12 cellular contexts compared by ENCODE assay signal in genomic region chr15:64137226-64137833, GRCh38. TPM values are rescaled to one million over a fixed set of nuclear protein-coding genes. Genes with fewer than 3 reads are reported as not detected.
DNase-seq lines count a peak whose midpoint lies in the region; ATAC-seq, FAIRE-seq and TF ChIP-seq lines count a peak whose summit lies in the region.
"Had no signal": no experiment of that assay in that cellular context is flagged by ENCODE, and none has a peak within 500 bp of the region (broad histone marks: within the 10 kb centered on the region; RNA-seq: fewer than 3 reads in every experiment).

No MANE protein-coding gene starts in this region.

- no peaks in the 10 kb centered on the region for H3K27me3 Mint-ChIP-seq in activated naive CD8-positive, alpha-beta T cell treated with anti-CD3 and anti-CD28 coated beads, Interleukin-2, amount 10 ng/mL, durations not matched to agents 7 days and 5 days
- H3K27me3 Mint-ChIP-seq in activated naive CD8-positive, alpha-beta T cell treated with anti-CD3 and anti-CD28 coated beads for 36 hours, result no peaks in the 10 kb centered on the region

- peak; percentile 29 for ATAC-seq in activated naive CD8-positive, alpha-beta T cell treated with anti-CD3 and anti-CD28 coated beads, Interleukin-2, amount 10 ng/mL, durations not matched to agents 7 days and 5 days (ENCODE audit: low read depth)
- ATAC-seq in K562 (peak; percentile 27; the same call in 2 of the 3 replicates), left lobe of liver (peak; percentile 59), upper lobe of right lung (peak; percentile 7)

- H4K20me1 ChIP-seq in K562 (replicated peaks; ENCODE audit: control insufficient read depth, insufficient read depth, low read length) (peaks cover 10% of the 10 kb centered on the region; the same call in 1 of the 2 replicates), mammary epithelial cell (ENCODE audit: insufficient read depth, low read length) (no peaks in the 10 kb centered on the region)

- FAIRE-seq in K562 (lab: Jason Lieb, UNC), result no peak

- no peaks in the 10 kb centered on the region for H3K9me3 Mint-ChIP-seq in activated naive CD8-positive, alpha-beta T cell treated with anti-CD3 and anti-CD28 coated beads, Interleukin-2, amount 10 ng/mL, durations not matched to agents 7 days and 5 days
- no peaks in the 10 kb centered on the region for H3K9me3 Mint-ChIP-seq in activated naive CD8-positive, alpha-beta T cell treated with anti-CD3 and anti-CD28 coated beads for 36 hours

- BruUV-seq in K562 (replicated peaks; lab: Mats Ljungman, UMichigan), result no TSS peak
- no TSS peak for BruUV-seq in mammary epithelial cell (replicated peaks; lab: Mats Ljungman, UMichigan)

- intact Hi-C loops in K562 (cut with micrococcal nuclease) (no loop called here), upper lobe of right lung (cut with DNase I) (no loop called here), mammary epithelial cell (cut with micrococcal nuclease) (no loop called here)

- no peak for TF ChIP-seq POLR2A in K562 (conservative IDR thresholded peaks at IDR 0.05)

- dilution Hi-C loops in mammary epithelial cell (cut with HindIII; ENCODE audit: low sequenced_read_pairs), result no loop called here

- CTCF ChIA-PET in K562 (lab: Yijun Ruan, JAX; ENCODE audit: low intra/inter-chr PET ratio), result no interaction called here
- CTCF ChIA-PET in mammary epithelial cell (lab: Charles Lee; ENCODE audit: low non-redundant PET), result no interaction called here

- no peak overlapping the region for H3K4me2 ChIP-seq in K562 (ENCODE audit: insufficient read depth, low read length)
- no peak overlapping the region for H3K4me2 ChIP-seq in mammary epithelial cell (ENCODE audit: insufficient read depth, low read depth, low read length)
- H3K4me2 ChIP-seq: KMS-11 had no signal

- H3K4me3 Mint-ChIP-seq in activated naive CD8-positive, alpha-beta T cell treated with anti-CD3 and anti-CD28 coated beads, Interleukin-2, amount 10 ng/mL, durations not matched to agents 7 days and 5 days, result no peak overlapping the region
- no peak overlapping the region for H3K4me3 Mint-ChIP-seq in activated naive CD8-positive, alpha-beta T cell treated with anti-CD3 and anti-CD28 coated beads for 36 hours

- peaks cover 13% of the 10 kb centered on the region for H3K36me3 Mint-ChIP-seq in activated naive CD8-positive, alpha-beta T cell treated with anti-CD3 and anti-CD28 coated beads, Interleukin-2, amount 10 ng/mL, durations not matched to agents 7 days and 5 days
- peaks cover 12% of the 10 kb centered on the region for H3K36me3 Mint-ChIP-seq in activated naive CD8-positive, alpha-beta T cell treated with anti-CD3 and anti-CD28 coated beads for 36 hours

- no peak for TF ChIP-seq RAD21 in K562 (CRISPR knock-in tag; conservative IDR thresholded peaks at IDR 0.05 in 1 of 2, IDR thresholded peaks at IDR 0.05 in 1 of 2)

- H3K36me3 ChIP-seq in K562 (ENCODE audit: control insufficient read depth, insufficient read depth, low read length), result peaks cover 67% of the 10 kb centered on the region
- peaks cover 83% of the 10 kb centered on the region for H3K36me3 ChIP-seq in upper lobe of right lung
- H3K36me3 ChIP-seq in mammary epithelial cell (ENCODE audit: insufficient read depth, low read length), result peaks cover 20% of the 10 kb centered on the region

- 83% methylated on average over 8 of the region's 8 CpGs for WGBS in K562 (ENCODE audit: insufficient coverage, low coverage, missing lambda C conversion rate)
- WGBS in mammary epithelial cell (ENCODE audit: low coverage, missing lambda C conversion rate), result 93% methylated on average over 7 of the region's 8 CpGs

- no peaks in the 10 kb centered on the region for H3K27me3 ChIP-seq in K562 (ENCODE audit: control insufficient read depth in 2 of 2, insufficient read depth in 2 of 2, low read length in 2 of 2)
- no peaks in the 10 kb centered on the region for H3K27me3 ChIP-seq in upper lobe of right lung
- H3K27me3 ChIP-seq in mammary epithelial cell (ENCODE audit: insufficient read depth, low read length), result no peaks in the 10 kb centered on the region
- H3K27me3 ChIP-seq: SJSA1 had no signal

- no peak for TF ChIP-seq EP300 in K562 (IDR thresholded peaks at IDR 0.05; ENCODE audit: low read length)

- H3K4me1 Mint-ChIP-seq in activated naive CD8-positive, alpha-beta T cell treated with anti-CD3 and anti-CD28 coated beads, Interleukin-2, amount 10 ng/mL, durations not matched to agents 7 days and 5 days, result no peaks in the 10 kb centered on the region
- H3K4me1 Mint-ChIP-seq in activated naive CD8-positive, alpha-beta T cell treated with anti-CD3 and anti-CD28 coated beads for 36 hours, result no peaks in the 10 kb centered on the region

- no peaks in the 10 kb centered on the region for H3K9me1 ChIP-seq in K562 (ENCODE audit: control insufficient read depth, insufficient read depth, low read length)

- H3K9me3 ChIP-seq in K562 (replicated peaks; ENCODE audit: control insufficient read depth, insufficient read depth, low read depth, low read length) (no peaks in the 10 kb centered on the region), upper lobe of right lung (no peaks in the 10 kb centered on the region), mammary epithelial cell (replicated peaks; ENCODE audit: insufficient read depth, low read length) (no peaks in the 10 kb centered on the region)
- H3K9me3 ChIP-seq: SJSA1 had no signal

- H3K9ac ChIP-seq in K562 (ENCODE audit: insufficient read depth in 1 of 2, low read depth in 2 of 2, low read length in 2 of 2), result peak overlapping the region in 1 of 2 experiments; percentile 54; a peak in 2 of 4 replicates
- H3K9ac ChIP-seq in mammary epithelial cell (ENCODE audit: insufficient read depth, low read length), result no peak overlapping the region
- H3K9ac ChIP-seq: KMS-11 had no signal

- H3K79me2 ChIP-seq in K562 (ENCODE audit: control insufficient read depth, insufficient read depth, low read length), result no peaks in the 10 kb centered on the region
- no peaks in the 10 kb centered on the region for H3K79me2 ChIP-seq in mammary epithelial cell (ENCODE audit: insufficient read depth, low read length)

- no peak for DNase-seq in activated naive CD8-positive, alpha-beta T cell treated with anti-CD3 and anti-CD28 coated beads, Interleukin-2, amount 10 ng/mL, durations not matched to agents 7 days and 5 days
- DNase-seq in activated naive CD8-positive, alpha-beta T cell treated with anti-CD3 and anti-CD28 coated beads for 36 hours, result no peak
- no peak for DNase-seq in K562 (ENCODE audit: extremely low read depth in 1 of 4, low spot score in 3 of 4)
- no peak for DNase-seq in left lobe of liver (ENCODE audit: low spot score)
- DNase-seq in upper lobe of right lung, result no peak
- no peak for DNase-seq in NCI-H524 treated with DMSO at 0.1 percent for 48 hours (lab: John Stamatoyannopoulos, UW)
- DNase-seq in mammary epithelial cell, result no peak
- no peak for DNase-seq in KBM-7
- DNase-seq: activated CD4-positive, alpha-beta T cell treated with anti-CD3 and anti-CD28 coated beads for 1 hour; stimulated activated CD4-positive, alpha-beta T cell treated with anti-CD3 and anti-CD28 coated beads, Interleukin-12 subunit alpha, Interleukin-12 subunit beta, amount 100 ng/mL, for 4 hours had no signal

- H3K4me3 ChIP-seq in K562 (no peak overlapping the region), upper lobe of right lung (no peak overlapping the region), mammary epithelial cell (replicated peaks in 1 of 3; ENCODE audit: insufficient read depth in 1 of 3, low read depth in 2 of 3, low read length in 3 of 3) (no peak overlapping the region)
- H3K4me3 ChIP-seq: SJSA1 had no signal

- H3K27ac ChIP-seq in K562 (ENCODE audit: extremely low read depth, low read depth, low read length), result no peak overlapping the region
- H3K27ac ChIP-seq in upper lobe of right lung, result no peak overlapping the region
- no peak overlapping the region for H3K27ac ChIP-seq in mammary epithelial cell (ENCODE audit: insufficient read depth, low read depth, low read length)
- H3K27ac ChIP-seq: KMS-11, SJSA1 had no signal

- in situ Hi-C loops in K562 (cut with MboI), result no loop called here
- in situ Hi-C loops in mammary epithelial cell (cut with MboI; ENCODE audit: low sequenced_read_pairs in 2 of 2), result no loop called here
- in situ Hi-C loops in KBM-7 (cut with MboI; ENCODE audit: low pct_unique_long_range_greater_than_20kb, low sequenced_read_pairs), result no loop called here

- POLR2A ChIA-PET in activated naive CD8-positive, alpha-beta T cell treated with anti-CD3 and anti-CD28 coated beads, Interleukin-2, amount 10 ng/mL, durations not matched to agents 7 days and 5 days (lab: Charles Lee), result no interaction called here
- POLR2A ChIA-PET in K562 (lab: Yijun Ruan, JAX), result interaction anchor here (0.8 kb wide), 1 partner anchor 10 kb away, joined by 4 read pairs; no protein-coding TSS in a partner anchor

- H2AFZ ChIP-seq in K562 (ENCODE audit: low read depth, low read length), result no peak overlapping the region
- H2AFZ ChIP-seq in mammary epithelial cell (ENCODE audit: low read depth, low read length), result no peak overlapping the region

- TF ChIP-seq CTCF in K562 (IDR thresholded peaks at IDR 0.05 in 2 of 3, conservative IDR thresholded peaks at IDR 0.05 in 1 of 3; ENCODE audit: insufficient read depth in 2 of 3, low read depth in 1 of 3, low read length in 3 of 3), result peak in 1 of 3 experiments; percentile 30; a peak in 2 of 6 replicates
- TF ChIP-seq CTCF in upper lobe of right lung (IDR thresholded peaks at IDR 0.05), result no peak
- no peak for TF ChIP-seq CTCF in mammary epithelial cell (conservative IDR thresholded peaks at IDR 0.05 in 1 of 2, IDR thresholded peaks at IDR 0.05 in 1 of 2; ENCODE audit: extremely low read depth in 1 of 2, insufficient read depth in 1 of 2, low read depth in 1 of 2, low read length in 2 of 2)

- H3K4me1 ChIP-seq in K562 (replicated peaks in 1 of 2; ENCODE audit: control insufficient read depth in 2 of 2, insufficient read depth in 2 of 2, low read length in 2 of 2), result peaks cover 5 to 18% of the 10 kb centered on the region in 2 experiments; a peak in 4 of 5 replicates
- peaks cover 11% of the 10 kb centered on the region for H3K4me1 ChIP-seq in upper lobe of right lung
- no peaks in the 10 kb centered on the region for H3K4me1 ChIP-seq in mammary epithelial cell (ENCODE audit: insufficient read depth, low read length)
- H3K4me1 ChIP-seq: SJSA1 had no signal

- no peak overlapping the region for H3K27ac Mint-ChIP-seq in activated naive CD8-positive, alpha-beta T cell treated with anti-CD3 and anti-CD28 coated beads, Interleukin-2, amount 10 ng/mL, durations not matched to agents 7 days and 5 days
- H3K27ac Mint-ChIP-seq in activated naive CD8-positive, alpha-beta T cell treated with anti-CD3 and anti-CD28 coated beads for 36 hours, result no peak overlapping the region

RNA-seq across cellular contexts. Expression of gene SNX22, which starts 14.2 kb away (rescaled TPM):
- 1 to 10 TPM in 1 of 2 experiments, under 1 TPM in 1; 0.80 to 1.1 TPM for total RNA-seq in activated naive CD8-positive, alpha-beta T cell treated with anti-CD3 and anti-CD28 coated beads, Interleukin-2, amount 10 ng/mL, durations not matched to agents 7 days and 5 days
- total RNA-seq in activated naive CD8-positive, alpha-beta T cell treated with anti-CD3 and anti-CD28 coated beads for 36 hours, result under 1 TPM; 0.42 to 0.74 TPM
- 2.8 and 8.7 TPM in 2 replicates for total RNA-seq in K562 (2011; cell fraction: chromatin; rRNA removed; ENCODE audit: low replicate concordance)
- 8.5 and 10.3 TPM in 2 replicates for total RNA-seq in K562 (2011; cell fraction: nucleolus; rRNA removed)
- 4.7 and 5.8 TPM in 2 replicates for total RNA-seq in K562 (2011; cell fraction: nucleoplasm; rRNA removed)
- 2.1 and 2.3 TPM in 2 replicates for total RNA-seq in K562 (2014; rRNA removed)
- total RNA-seq in K562 (2014; rRNA removed; fragmentation: Illumina TruSeq; extraction: Trizol), result 0.99 and 1.2 TPM in 2 replicates
- 1.1 and 1.2 TPM in 2 replicates for total RNA-seq in K562 (2015; rRNA removed; fragmentation: Illumina TruSeq; extraction: Trizol)
- total RNA-seq in K562 (2021), result 1.8 and 3.0 TPM in 2 replicates
- polyA plus RNA-seq in K562 (2011; rRNA removed), result 0.89 and 0.91 TPM in 2 replicates
- 0.52 and 2.0 TPM in 2 replicates for polyA plus RNA-seq in K562 (2011; cell fraction: cytosol; rRNA removed)
- polyA plus RNA-seq in K562 (2011; cell fraction: nucleus; rRNA removed), result 4.2 and 8.3 TPM in 2 replicates
- polyA plus RNA-seq in K562 (2012), result 2.1 and 2.4 TPM in 2 replicates
- 0.98 and 1.3 TPM in 2 replicates for polyA plus RNA-seq in K562 (2014; fragmentation: Illumina TruSeq; extraction: Trizol)
- polyA plus RNA-seq in K562 (2014; fragmentation: Nextera tagmentation; extraction: Ambion mirVana), result 1 to 10 TPM; 2.0 TPM
- polyA plus RNA-seq in K562 (2014; rRNA removed), result 1.7 and 2.0 TPM in 2 replicates
- polyA minus RNA-seq in K562 (2011; rRNA and poly(A)+ RNA removed), result 0.84 and 1.3 TPM in 2 replicates
- polyA minus RNA-seq in K562 (2011; cell fraction: cytosol; rRNA and poly(A)+ RNA removed), result 0.67 and 0.73 TPM in 2 replicates
- 4.8 and 5.0 TPM in 2 replicates for polyA minus RNA-seq in K562 (2011; cell fraction: nucleus; rRNA and poly(A)+ RNA removed)
- 1.2 TPM for total RNA-seq in left lobe of liver
- 28.3 TPM for total RNA-seq in upper lobe of right lung
- total RNA-seq in mammary epithelial cell, result under 1 TPM; 0.17 to 0.31 TPM
- polyA plus RNA-seq in mammary epithelial cell, result 0.05 TPM
- not detected for polyA minus RNA-seq in mammary epithelial cell

RNA-seq across cellular contexts. Expression of gene PPIB, which starts 25.5 kb away (rescaled TPM):
- total RNA-seq in activated naive CD8-positive, alpha-beta T cell treated with anti-CD3 and anti-CD28 coated beads, Interleukin-2, amount 10 ng/mL, durations not matched to agents 7 days and 5 days, result 100 to 1,000 TPM; 225 to 227 TPM
- total RNA-seq in activated naive CD8-positive, alpha-beta T cell treated with anti-CD3 and anti-CD28 coated beads for 36 hours, result 100 to 1,000 TPM; 315 to 318 TPM
- 284 and 466 TPM in 2 replicates for total RNA-seq in K562 (2011; cell fraction: chromatin; rRNA removed; ENCODE audit: low replicate concordance)
- total RNA-seq in K562 (2011; cell fraction: nucleolus; rRNA removed), result 746 and 824 TPM in 2 replicates
- 510 and 682 TPM in 2 replicates for total RNA-seq in K562 (2011; cell fraction: nucleoplasm; rRNA removed)
- total RNA-seq in K562 (2014; rRNA removed), result 381 and 402 TPM in 2 replicates
- 258 and 306 TPM in 2 replicates for total RNA-seq in K562 (2014; rRNA removed; fragmentation: Illumina TruSeq; extraction: Trizol)
- total RNA-seq in K562 (2015; rRNA removed; fragmentation: Illumina TruSeq; extraction: Trizol), result 403 and 418 TPM in 2 replicates
- 374 and 413 TPM in 2 replicates for total RNA-seq in K562 (2021)
- polyA plus RNA-seq in K562 (2011; rRNA removed), result 410 and 460 TPM in 2 replicates
- polyA plus RNA-seq in K562 (2011; cell fraction: cytosol; rRNA removed), result 455 and 489 TPM in 2 replicates
- 136 and 186 TPM in 2 replicates for polyA plus RNA-seq in K562 (2011; cell fraction: nucleus; rRNA removed)
- 450 and 660 TPM in 2 replicates for polyA plus RNA-seq in K562 (2012)
- polyA plus RNA-seq in K562 (2014; fragmentation: Illumina TruSeq; extraction: Trizol), result 535 and 580 TPM in 2 replicates
- 100 to 1,000 TPM; 652 to 746 TPM for polyA plus RNA-seq in K562 (2014; fragmentation: Nextera tagmentation; extraction: Ambion mirVana)
- 419 and 439 TPM in 2 replicates for polyA plus RNA-seq in K562 (2014; rRNA removed)
- 325 and 372 TPM in 2 replicates for polyA minus RNA-seq in K562 (2011; rRNA and poly(A)+ RNA removed)
- 155 and 164 TPM in 2 replicates for polyA minus RNA-seq in K562 (2011; cell fraction: cytosol; rRNA and poly(A)+ RNA removed)
- 27.5 and 54.3 TPM in 2 replicates for polyA minus RNA-seq in K562 (2011; cell fraction: nucleus; rRNA and poly(A)+ RNA removed)
- total RNA-seq in left lobe of liver, result 474 TPM
- 389 TPM for total RNA-seq in upper lobe of right lung
- total RNA-seq in mammary epithelial cell, result 100 to 1,000 TPM; 360 to 523 TPM
- 724 TPM for polyA plus RNA-seq in mammary epithelial cell
- 421 TPM for polyA minus RNA-seq in mammary epithelial cell

RNA-seq across cellular contexts. Expression of gene SNX1, which starts 41.5 kb away (rescaled TPM):
- 100 to 1,000 TPM; 119 to 126 TPM for total RNA-seq in activated naive CD8-positive, alpha-beta T cell treated with anti-CD3 and anti-CD28 coated beads, Interleukin-2, amount 10 ng/mL, durations not matched to agents 7 days and 5 days
- total RNA-seq in activated naive CD8-positive, alpha-beta T cell treated with anti-CD3 and anti-CD28 coated beads for 36 hours, result 10 to 100 TPM; 79.8 to 88.6 TPM
- 111 and 159 TPM in 2 replicates for total RNA-seq in K562 (2011; cell fraction: chromatin; rRNA removed; ENCODE audit: low replicate concordance)
- 71.4 and 72.4 TPM in 2 replicates for total RNA-seq in K562 (2011; cell fraction: nucleolus; rRNA removed)
- 79.0 and 93.2 TPM in 2 replicates for total RNA-seq in K562 (2011; cell fraction: nucleoplasm; rRNA removed)
- total RNA-seq in K562 (2014; rRNA removed) (29.0 and 41.7 TPM in 2 replicates), K562 (2014; rRNA removed; fragmentation: Illumina TruSeq; extraction: Trizol) (51.0 and 56.4 TPM in 2 replicates), K562 (2015; rRNA removed; fragmentation: Illumina TruSeq; extraction: Trizol) (57.5 and 59.9 TPM in 2 replicates), K562 (2021) (94.0 and 105 TPM in 2 replicates), left lobe of liver (66.2 TPM), upper lobe of right lung (162 TPM), mammary epithelial cell (100 to 1,000 TPM in 1 of 2 donors, 10 to 100 TPM in 1; 42.5 to 100 TPM)
- polyA plus RNA-seq in K562 (2011; rRNA removed) (68.8 and 76.2 TPM in 2 replicates), K562 (2014; fragmentation: Illumina TruSeq; extraction: Trizol) (81.8 and 87.8 TPM in 2 replicates), K562 (2014; fragmentation: Nextera tagmentation; extraction: Ambion mirVana) (10 to 100 TPM; 11.0 to 18.6 TPM), K562 (2014; rRNA removed) (84.5 and 91.6 TPM in 2 replicates), mammary epithelial cell (75.5 TPM)
- 46.1 and 50.8 TPM in 2 replicates for polyA plus RNA-seq in K562 (2011; cell fraction: cytosol; rRNA removed)
- 87.7 and 120 TPM in 2 replicates for polyA plus RNA-seq in K562 (2011; cell fraction: nucleus; rRNA removed)
- polyA plus RNA-seq in K562 (2012), result 55.3 and 59.0 TPM in 2 replicates
- polyA minus RNA-seq in K562 (2011; rRNA and poly(A)+ RNA removed), result 54.5 and 59.3 TPM in 2 replicates
- polyA minus RNA-seq in K562 (2011; cell fraction: cytosol; rRNA and poly(A)+ RNA removed), result 26.2 and 36.9 TPM in 2 replicates
- polyA minus RNA-seq in K562 (2011; cell fraction: nucleus; rRNA and poly(A)+ RNA removed), result 29.8 and 37.3 TPM in 2 replicates
- 35.7 TPM for polyA minus RNA-seq in mammary epithelial cell

RNA-seq across cellular contexts. Expression of gene CIAO2A, which starts 43.7 kb away (rescaled TPM):
- total RNA-seq in activated naive CD8-positive, alpha-beta T cell treated with anti-CD3 and anti-CD28 coated beads, Interleukin-2, amount 10 ng/mL, durations not matched to agents 7 days and 5 days, result 10 to 100 TPM; 57.6 to 61.5 TPM
- 10 to 100 TPM; 95.2 to 99.2 TPM for total RNA-seq in activated naive CD8-positive, alpha-beta T cell treated with anti-CD3 and anti-CD28 coated beads for 36 hours
- total RNA-seq in K562 (2011; cell fraction: chromatin; rRNA removed; ENCODE audit: low replicate concordance), result 15.6 and 44.0 TPM in 2 replicates
- total RNA-seq in K562 (2011; cell fraction: nucleolus; rRNA removed), result 20.5 and 22.0 TPM in 2 replicates
- 45.9 and 58.2 TPM in 2 replicates for total RNA-seq in K562 (2011; cell fraction: nucleoplasm; rRNA removed)
- total RNA-seq in K562 (2014; rRNA removed) (275 and 313 TPM in 2 replicates), K562 (2014; rRNA removed; fragmentation: Illumina TruSeq; extraction: Trizol) (251 and 275 TPM in 2 replicates), K562 (2015; rRNA removed; fragmentation: Illumina TruSeq; extraction: Trizol) (287 and 321 TPM in 2 replicates), K562 (2021) (161 and 181 TPM in 2 replicates), left lobe of liver (70.2 TPM), upper lobe of right lung (54.9 TPM), mammary epithelial cell (10 to 100 TPM; 31.8 to 47.0 TPM)
- polyA plus RNA-seq in K562 (2011; rRNA removed) (189 and 280 TPM in 2 replicates), K562 (2014; fragmentation: Illumina TruSeq; extraction: Trizol) (223 and 243 TPM in 2 replicates), K562 (2014; fragmentation: Nextera tagmentation; extraction: Ambion mirVana) (100 to 1,000 TPM; 354 to 408 TPM), K562 (2014; rRNA removed) (381 and 429 TPM in 2 replicates), mammary epithelial cell (44.6 TPM)
- polyA plus RNA-seq in K562 (2011; cell fraction: cytosol; rRNA removed), result 54.1 and 108 TPM in 2 replicates
- polyA plus RNA-seq in K562 (2011; cell fraction: nucleus; rRNA removed), result 34.6 and 53.7 TPM in 2 replicates
- 167 and 221 TPM in 2 replicates for polyA plus RNA-seq in K562 (2012)
- 45.9 and 50.0 TPM in 2 replicates for polyA minus RNA-seq in K562 (2011; rRNA and poly(A)+ RNA removed)
- 23.8 and 27.5 TPM in 2 replicates for polyA minus RNA-seq in K562 (2011; cell fraction: cytosol; rRNA and poly(A)+ RNA removed)
- polyA minus RNA-seq in K562 (2011; cell fraction: nucleus; rRNA and poly(A)+ RNA removed), result 14.0 and 25.8 TPM in 2 replicates
- 76.9 TPM for polyA minus RNA-seq in mammary epithelial cell

Comparison
In these comparisons a context has a peak if more than half of its experiments do, and no peak if none do; other contexts are left out.
1. ATAC-seq: peak in every context shown above with its lines; median percentile 59 in left lobe of liver; 29 in activated naive CD8-positive, alpha-beta T cell treated with anti-CD3 and anti-CD28 coated beads, Interleukin-2, amount 10 ng/mL, durations not matched to agents 7 days and 5 days; 27 in K562; 7 in upper lobe of right lung.